9 cellular contexts compared by ENCODE assay signal in the genomic region with DNA sequence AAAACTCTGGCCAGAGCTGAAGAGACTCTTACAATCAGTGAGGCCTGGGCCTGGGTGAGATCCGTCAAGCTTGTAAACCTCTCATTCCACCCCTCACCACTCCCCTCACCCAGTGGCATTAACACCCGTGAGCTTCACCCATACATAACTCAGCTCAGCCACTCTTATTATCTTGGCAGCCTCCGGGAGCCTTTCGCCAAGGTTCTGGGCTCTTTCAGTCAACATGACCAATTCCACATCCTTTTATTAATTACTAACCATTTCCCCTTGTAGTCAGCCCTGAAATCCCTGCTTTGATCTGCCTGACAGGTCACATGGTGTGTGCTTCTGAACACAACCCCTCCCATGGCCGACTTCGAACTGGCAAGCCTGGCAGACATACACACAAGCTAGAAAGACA.
DNase-seq lines count a peak whose midpoint lies in the region; ATAC-seq, FAIRE-seq and TF ChIP-seq lines count a peak whose summit lies in the region.
"Had no signal": no experiment of that assay in that cellular context is flagged by ENCODE, and none has a peak within 500 bp of the region (broad histone marks: within the 10 kb centered on the region; RNA-seq: fewer than 3 reads in every experiment).

No MANE protein-coding gene starts in this region.

- no peak overlapping the region for H2AFZ ChIP-seq in HepG2 (ENCODE audit: low read length)

- intact Hi-C loops in HepG2 (cut with micrococcal nuclease; ENCODE audit: unreplicated experiment) (no loop called here), right lobe of liver (cut with DNase I) (no loop called here), activated B cell treated with CpG ODN at 0.5 μM for 24 hours (cut with micrococcal nuclease) (no loop called here), left colon (cut with DNase I, micrococcal nuclease) (no loop called here), ascending aorta (cut with DNase I) (no loop called here)

- H3K9me3 Mint-ChIP-seq in activated B cell treated with CpG ODN at 0.5 μM for 24 hours, result no peaks in the 10 kb centered on the region

- peak; percentile 81 for ATAC-seq in HepG2
- no peak for ATAC-seq in right lobe of liver
- ATAC-seq in activated B cell treated with CpG ODN at 0.5 μM for 24 hours (ENCODE audit: low read depth), result peak; percentile 37
- ATAC-seq in left colon, result peak; percentile 15
- ATAC-seq in HG03378 (IDR thresholded peaks at IDR 0.05; ENCODE audit: unreplicated experiment), result no peak

- H3K4me3 ChIP-seq in HepG2 (replicated peaks in 1 of 3; ENCODE audit: insufficient read depth in 1 of 3, low read depth in 2 of 3, low read length in 3 of 3), result no peak overlapping the region
- no peak overlapping the region for H3K4me3 ChIP-seq in right lobe of liver
- no peak overlapping the region for H3K4me3 ChIP-seq in ascending aorta

- H3K27ac ChIP-seq in HepG2 (ENCODE audit: extremely low read length, insufficient read depth, low read length) (no peak overlapping the region), right lobe of liver (no peak overlapping the region), ascending aorta (no peak overlapping the region)

- no peaks in the 10 kb centered on the region for H3K79me2 ChIP-seq in HepG2 (ENCODE audit: insufficient read depth, low read length)

- no peak overlapping the region for H3K9ac ChIP-seq in HepG2 (ENCODE audit: insufficient read depth, low read depth, low read length)

- H3K4me3 Mint-ChIP-seq in activated B cell treated with CpG ODN at 0.5 μM for 24 hours, result no peak overlapping the region

- in situ Hi-C loops in HepG2 (cut with HindIII; ENCODE audit: extremely low pct_ligation_motif_present, low pct_unique_long_range_greater_than_20kb), result loop anchor here (25.0 kb wide), 1 partner anchor 1038 kb away; no protein-coding TSS in a partner anchor

- H3K9me3 ChIP-seq in HepG2 (ENCODE audit: low read length) (no peaks in the 10 kb centered on the region), right lobe of liver (no peaks in the 10 kb centered on the region), ascending aorta (no peaks in the 10 kb centered on the region)

- FAIRE-seq in HepG2 (lab: Jason Lieb, UNC), result peak; percentile 47

- H3K4me1 Mint-ChIP-seq in activated B cell treated with CpG ODN at 0.5 μM for 24 hours, result no peaks in the 10 kb centered on the region

- H3K27ac Mint-ChIP-seq in activated B cell treated with CpG ODN at 0.5 μM for 24 hours, result no peak overlapping the region

- TF ChIP-seq EP300 in HepG2 (IDR thresholded peaks at IDR 0.05; ENCODE audit: low read depth in 2 of 2, low read length in 2 of 2) (0 out of 4 replicates have a peak, but pooled peaks of 1 of the 2 experiments have one; percentile 40), HepG2 (CRISPR knock-in tag; IDR thresholded peaks at IDR 0.05; ENCODE audit: borderline replicate concordance) (no peak)

- DNase-seq in HepG2 (ENCODE audit: low spot score) (peak; percentile 83), right lobe of liver (no peak), activated B cell treated with CpG ODN at 0.5 μM for 24 hours (no peak), left colon (no peak), NCI-H446 treated with DMSO at 0.1 percent for 48 hours (lab: John Stamatoyannopoulos, UW) (no peak), ascending aorta (ENCODE audit: low spot score in 2 of 2) (no peak), cortex of kidney (lab: John Stamatoyannopoulos, UW) (no peak)
- DNase-seq: activated T-cell treated with anti-CD3 and anti-CD28 coated beads for 4 hours had no signal

- H3K4me2 ChIP-seq in HepG2 (ENCODE audit: low read depth, low read length), result peak overlapping the region; percentile 21; the same call in 1 of the 2 replicates

- CTCF ChIA-PET in HepG2 (lab: Yijun Ruan, JAX; ENCODE audit: low intra/inter-chr PET ratio, low total read pairs), result no interaction called here
- CTCF ChIA-PET in activated B cell treated with CpG ODN at 0.5 μM for 24 hours (lab: Charles Lee), result no interaction called here

- no peaks in the 10 kb centered on the region for H3K36me3 ChIP-seq in HepG2 (replicated peaks in 1 of 2; ENCODE audit: control insufficient read depth in 1 of 2, insufficient read depth in 2 of 2, low read length in 2 of 2)
- H3K36me3 ChIP-seq in right lobe of liver, result no peaks in the 10 kb centered on the region
- no peaks in the 10 kb centered on the region for H3K36me3 ChIP-seq in ascending aorta

- H3K36me3 Mint-ChIP-seq in activated B cell treated with CpG ODN at 0.5 μM for 24 hours (ENCODE audit: low read depth), result no peaks in the 10 kb centered on the region

- 24% methylated on average over 6 of the region's 6 CpGs for WGBS in HepG2 (ENCODE audit: low lambda C conversion rate)
- 43% methylated on average over 6 of the region's 6 CpGs for WGBS in right lobe of liver (ENCODE audit: insufficient coverage, low coverage, low lambda C conversion rate, missing lambda C conversion rate)

- TF ChIP-seq CTCF in HepG2 (CRISPR knock-in tag; IDR thresholded peaks at IDR 0.05) (no peak), right lobe of liver (IDR thresholded peaks at IDR 0.05) (no peak), activated B cell treated with CpG ODN at 0.5 μM for 24 hours (IDR thresholded peaks at IDR 0.05) (no peak), ascending aorta (IDR thresholded peaks at IDR 0.05) (no peak)

- TF ChIP-seq POLR2A in HepG2 (IDR thresholded peaks at IDR 0.05; ENCODE audit: insufficient read depth in 1 of 2, low read depth in 2 of 2, low read length in 2 of 2), result no peak
- TF ChIP-seq POLR2A in right lobe of liver (IDR thresholded peaks at IDR 0.05), result no peak

- no TSS peak for BruUV-seq in HepG2 (replicated peaks; lab: Mats Ljungman, UMichigan)

- no peak for TF ChIP-seq RAD21 in HepG2 (CRISPR knock-in tag; IDR thresholded peaks at IDR 0.05)

- H3K4me1 ChIP-seq in HepG2 (ENCODE audit: insufficient read depth, low read length) (peaks cover 40% of the 10 kb centered on the region), right lobe of liver (no peaks in the 10 kb centered on the region), ascending aorta (no peaks in the 10 kb centered on the region)

- H3K27me3 Mint-ChIP-seq in activated B cell treated with CpG ODN at 0.5 μM for 24 hours, result peaks cover 10% of the 10 kb centered on the region

- H4K20me1 ChIP-seq in HepG2 (ENCODE audit: insufficient read depth, low read length), result no peaks in the 10 kb centered on the region

- POLR2A ChIA-PET in HepG2 (lab: Yijun Ruan, JAX), result interaction anchor here (1.0 kb wide), 1 partner anchor 28 kb away, joined by 3 read pairs; no protein-coding TSS in a partner anchor
- POLR2A ChIA-PET in activated B cell treated with CpG ODN at 0.5 μM for 24 hours (lab: Charles Lee), result interaction anchor here (0.6 kb wide), 1 partner anchor 193 kb away, joined by 3 read pairs; no protein-coding TSS in a partner anchor

- H3K27me3 ChIP-seq in HepG2 (ENCODE audit: control insufficient read depth in 1 of 2, insufficient read depth in 2 of 2, low read length in 2 of 2) (no peaks in the 10 kb centered on the region), right lobe of liver (no peaks in the 10 kb centered on the region), ascending aorta (no peaks in the 10 kb centered on the region)

TF ChIP-seq in HepG2, 621 proteins besides CTCF, POLR2A, EP300 and RAD21 (continues in another document):
- TF ChIP-seq SIN3A (IDR thresholded peaks at IDR 0.05; ENCODE audit: borderline replicate concordance, low read depth, low read length), result no peak
- no peak for TF ChIP-seq MAZ (IDR thresholded peaks at IDR 0.05; ENCODE audit: borderline replicate concordance, low read depth, low read length)
- TF ChIP-seq MAZ (CRISPR knock-in tag; IDR thresholded peaks at IDR 0.05; ENCODE audit: low read depth), result no peak
- TF ChIP-seq, protein P1, sequence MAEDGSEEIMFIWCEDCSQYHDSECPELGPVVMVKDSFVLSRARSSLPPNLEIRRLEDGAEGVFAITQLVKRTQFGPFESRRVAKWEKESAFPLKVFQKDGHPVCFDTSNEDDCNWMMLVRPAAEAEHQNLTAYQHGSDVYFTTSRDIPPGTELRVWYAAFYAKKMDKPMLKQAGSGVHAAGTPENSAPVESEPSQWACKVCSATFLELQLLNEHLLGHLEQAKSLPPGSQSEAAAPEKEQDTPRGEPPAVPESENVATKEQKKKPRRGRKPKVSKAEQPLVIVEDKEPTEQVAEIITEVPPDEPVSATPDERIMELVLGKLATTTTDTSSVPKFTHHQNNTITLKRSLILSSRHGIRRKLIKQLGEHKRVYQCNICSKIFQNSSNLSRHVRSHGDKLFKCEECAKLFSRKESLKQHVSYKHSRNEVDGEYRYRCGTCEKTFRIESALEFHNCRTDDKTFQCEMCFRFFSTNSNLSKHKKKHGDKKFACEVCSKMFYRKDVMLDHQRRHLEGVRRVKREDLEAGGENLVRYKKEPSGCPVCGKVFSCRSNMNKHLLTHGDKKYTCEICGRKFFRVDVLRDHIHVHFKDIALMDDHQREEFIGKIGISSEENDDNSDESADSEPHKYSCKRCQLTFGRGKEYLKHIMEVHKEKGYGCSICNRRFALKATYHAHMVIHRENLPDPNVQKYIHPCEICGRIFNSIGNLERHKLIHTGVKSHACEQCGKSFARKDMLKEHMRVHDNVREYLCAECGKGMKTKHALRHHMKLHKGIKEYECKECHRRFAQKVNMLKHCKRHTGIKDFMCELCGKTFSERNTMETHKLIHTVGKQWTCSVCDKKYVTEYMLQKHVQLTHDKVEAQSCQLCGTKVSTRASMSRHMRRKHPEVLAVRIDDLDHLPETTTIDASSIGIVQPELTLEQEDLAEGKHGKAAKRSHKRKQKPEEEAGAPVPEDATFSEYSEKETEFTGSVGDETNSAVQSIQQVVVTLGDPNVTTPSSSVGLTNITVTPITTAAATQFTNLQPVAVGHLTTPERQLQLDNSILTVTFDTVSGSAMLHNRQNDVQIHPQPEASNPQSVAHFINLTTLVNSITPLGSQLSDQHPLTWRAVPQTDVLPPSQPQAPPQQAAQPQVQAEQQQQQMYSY (CRISPR knock-in tag; IDR thresholded peaks at IDR 0.05), result no peak
- peak; percentile 46 for TF ChIP-seq SALL1 (CRISPR knock-in tag; IDR thresholded peaks at IDR 0.05)
- TF ChIP-seq, protein P2, sequence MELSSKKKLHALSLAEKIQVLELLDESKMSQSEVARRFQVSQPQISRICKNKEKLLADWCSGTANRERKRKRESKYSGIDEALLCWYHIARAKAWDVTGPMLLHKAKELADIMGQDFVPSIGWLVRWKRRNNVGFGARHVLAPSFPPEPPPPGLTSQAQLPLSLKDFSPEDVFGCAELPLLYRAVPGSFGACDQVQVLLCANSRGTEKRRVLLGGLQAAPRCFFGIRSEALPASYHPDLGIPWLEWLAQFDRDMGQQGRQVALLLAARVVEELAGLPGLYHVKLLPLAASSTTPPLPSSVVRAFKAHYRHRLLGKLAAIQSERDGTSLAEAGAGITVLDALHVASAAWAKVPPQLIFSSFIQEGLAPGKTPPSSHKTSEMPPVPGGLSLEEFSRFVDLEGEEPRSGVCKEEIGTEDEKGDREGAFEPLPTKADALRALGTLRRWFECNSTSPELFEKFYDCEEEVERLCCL (CRISPR knock-in tag; IDR thresholded peaks at IDR 0.05; ENCODE audit: borderline replicate concordance), result no peak
- no peak for TF ChIP-seq STAG1 (CRISPR knock-in tag; IDR thresholded peaks at IDR 0.05)
- no peak for TF ChIP-seq CCAR2 (optimal IDR thresholded peaks at IDR 0.05; ENCODE audit: low read depth, low read length)
- no peak for TF ChIP-seq FLYWCH1 (CRISPR knock-in tag; IDR thresholded peaks at IDR 0.05)
- peak; percentile 11; the same call in 1 of the 2 replicates for TF ChIP-seq FOXK1 (CRISPR knock-in tag; IDR thresholded peaks at IDR 0.05; ENCODE audit: borderline replicate concordance, low read depth)

Comparison
In these comparisons a context has a peak if more than half of its experiments do, and no peak if none do; other contexts are left out.
1. ATAC-seq: peak in HepG2 (single experiment), activated B cell treated with CpG ODN at 0.5 μM for 24 hours (single experiment) and left colon (single experiment); none in right lobe of liver (0 of 4) and HG03378 (single experiment).